Comparison of ENCODE assay signal across 30 cellular contexts in the genomic region with DNA sequence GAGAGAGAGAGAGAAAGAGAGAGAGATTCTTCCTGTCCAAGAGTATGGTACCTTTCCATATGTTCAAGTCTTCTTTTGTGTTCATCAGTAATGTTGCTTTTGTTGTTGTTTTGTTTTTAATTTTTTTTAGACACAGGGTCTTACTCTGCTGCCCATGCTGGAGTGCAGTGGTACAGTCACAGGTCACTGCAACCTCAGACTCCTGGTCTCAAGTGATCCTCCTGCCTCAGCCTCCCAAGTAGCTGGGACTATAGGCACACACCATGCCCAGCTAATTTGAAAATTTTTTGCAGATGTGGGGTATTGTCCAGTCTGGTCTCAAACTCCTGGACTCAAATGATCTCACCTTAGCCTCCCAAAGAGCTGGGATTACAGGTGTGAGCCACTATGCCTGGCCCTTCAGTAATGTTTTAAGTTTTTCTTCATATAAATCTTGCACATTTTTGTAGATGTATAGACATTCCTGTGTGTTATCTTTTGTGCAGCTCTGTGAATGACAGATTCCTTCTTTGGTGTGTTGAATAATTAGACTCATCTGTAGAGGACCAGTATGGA. TPM values are rescaled to one million over a fixed set of nuclear protein-coding genes. Genes with fewer than 3 reads are reported as not detected.
"Had no signal": no experiment of that assay in that cellular context is flagged by ENCODE, and none has a peak within 500 bp of the region (broad histone marks: within the 10 kb centered on the region; RNA-seq: fewer than 3 reads in every experiment).

No MANE protein-coding gene starts in this region.

- H3K27me3 ChIP-seq: ascending aorta, brain microvascular endothelial cell, esophagus squamous epithelium, gastroesophageal sphincter, heart right ventricle had no signal

- DNase-seq: activated CD4-positive, alpha-beta memory T cell treated with anti-CD3 and anti-CD28 coated beads for 36 hours; activated CD4-positive, alpha-beta T cell treated with anti-CD3 and anti-CD28 coated beads for 36 hours; activated CD4-positive, alpha-beta T cell treated with anti-CD3 and anti-CD28 coated beads, Interleukin-2, amount 10 ng/mL, durations not matched to agents 24 days and 14 days; activated CD4-positive, CD25-positive, alpha-beta regulatory T cell; activated CD4-positive, CD25-positive, alpha-beta regulatory T cell treated with anti-CD3 and anti-CD28 coated beads, Interleukin-2, amount 50 U/mL, for 72 hours; activated CD8-positive, alpha-beta memory T cell treated with anti-CD3 and anti-CD28 coated beads, Interleukin-2, amount 10 ng/mL, durations not matched to agents 7 days and 5 days; activated CD8-positive, alpha-beta memory T cell treated with anti-CD3 and anti-CD28 coated beads, Interleukin-2, amount 50 U/mL, for 4 hours; activated CD8-positive, alpha-beta T cell treated with anti-CD3 and anti-CD28 coated beads, Interleukin-2, amount 10 ng/mL, durations not matched to agents 7 days and 5 days; activated effector memory CD4-positive, alpha-beta T cell treated with anti-CD3 and anti-CD28 coated beads, Interleukin-2, amount 50 U/mL, for 16 hours; activated naive CD4-positive, alpha-beta T cell treated with anti-CD3 and anti-CD28 coated beads, Interleukin-2, amount 10 ng/mL, durations not matched to agents 7 days and 5 days; activated naive CD8-positive, alpha-beta T cell treated with anti-CD3 and anti-CD28 coated beads, Interleukin-2, amount 10 ng/mL, durations not matched to agents 7 days and 5 days; activated T-cell treated with anti-CD3 and anti-CD28 coated beads, Interleukin-2, amount 50 U/mL, for 1 hour; activated T-cell treated with anti-CD3 and anti-CD28 coated beads, Interleukin-2, amount 50 U/mL, for 48 hours; brain microvascular endothelial cell; caudate nucleus; cortex of kidney; dermis blood vessel endothelial cell; effector CD4-positive, alpha-beta T cell; effector memory CD8-positive, alpha-beta T cell; esophagus squamous epithelium; foreskin melanocyte; heart right ventricle; T-helper 2 cell had no signal

- H3K4me3 ChIP-seq: ascending aorta, esophagus squamous epithelium, gastroesophageal sphincter, heart right ventricle had no signal

- FAIRE-seq: bronchial epithelial cell, colon, endothelial cell of umbilical vein had no signal

- H3K27ac ChIP-seq: ascending aorta, brain microvascular endothelial cell, epithelial cell of prostate, esophagus squamous epithelium, gastroesophageal sphincter, heart right ventricle had no signal

- ATAC-seq: activated CD4-positive, alpha-beta T cell treated with anti-CD3 and anti-CD28 coated beads for 36 hours; activated CD8-positive, alpha-beta memory T cell treated with anti-CD3 and anti-CD28 coated beads, Interleukin-2, amount 10 ng/mL, durations not matched to agents 7 days and 5 days; activated CD8-positive, alpha-beta T cell treated with anti-CD3 and anti-CD28 coated beads, Interleukin-2, amount 10 ng/mL, durations not matched to agents 7 days and 5 days; activated naive CD4-positive, alpha-beta T cell treated with anti-CD3 and anti-CD28 coated beads, Interleukin-2, amount 50 U/mL, for 72 hours; effector memory CD8-positive, alpha-beta T cell; gastroesophageal sphincter; heart right ventricle had no signal

- H3K9me3 ChIP-seq: esophagus squamous epithelium had no signal

- H3K4me1 ChIP-seq: ascending aorta, esophagus squamous epithelium, gastroesophageal sphincter had no signal

RNA-seq across cellular contexts. Expression of gene PTGR1, which starts 38.2 kb away (rescaled TPM):
- total RNA-seq: activated CD8-positive, alpha-beta T cell treated with anti-CD3 and anti-CD28 coated beads, Interleukin-2, amount 10 ng/mL, durations not matched to agents 7 days and 5 days had no signal
